ENCODE assay signal across 1 cellular context in the genomic region with DNA sequence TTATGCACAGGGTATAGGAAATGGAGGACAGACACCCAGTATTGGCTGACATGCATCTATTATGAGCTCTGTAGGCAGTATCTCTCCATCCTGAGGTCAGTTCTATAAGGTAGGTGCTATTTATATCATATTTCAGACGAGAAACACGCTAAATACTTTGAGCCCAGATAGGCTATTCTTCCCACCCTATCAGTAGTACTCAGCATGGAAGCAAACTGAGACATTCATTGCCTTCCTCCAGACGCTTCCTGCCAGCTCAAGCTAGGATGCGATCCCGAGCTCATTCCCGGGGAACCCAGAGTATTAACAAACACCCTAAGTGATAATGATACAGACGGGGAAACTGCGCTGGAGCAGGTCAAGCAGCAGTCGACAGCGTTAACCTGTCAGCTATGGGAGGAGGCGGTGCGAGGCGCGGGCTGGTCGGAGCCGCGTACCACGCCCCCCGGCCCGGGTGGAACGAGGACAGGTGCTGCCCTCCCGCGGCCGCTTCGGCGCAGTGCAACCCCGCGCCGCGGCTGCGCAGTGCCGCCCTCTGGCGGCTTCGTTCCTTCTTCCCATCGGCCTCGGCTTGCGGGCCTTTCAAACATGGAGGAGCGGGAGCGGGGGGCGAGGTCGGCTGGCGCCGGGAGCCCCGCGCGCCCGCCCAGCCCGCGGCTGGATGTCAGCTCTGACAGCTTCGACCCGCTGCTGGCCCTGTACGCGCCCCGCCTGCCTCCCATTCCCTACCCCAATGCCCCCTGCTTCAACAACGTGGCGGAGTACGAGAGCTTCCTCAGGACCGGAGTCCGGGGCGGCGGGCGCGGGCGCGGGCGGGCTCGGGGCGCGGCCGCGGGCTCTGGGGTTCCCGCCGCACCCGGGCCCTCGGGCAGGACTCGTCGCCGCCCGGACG.
TF ChIP-seq lines count a peak whose summit lies in the region.

A gene (plus strand): TSS at position 550 of the 892 bp plus-strand sequence. CDS start 39 bp downstream, at position 589.

TF ChIP-seq in HepG2, 621 proteins besides CTCF, POLR2A, EP300 and RAD21 (continued from another document and continues in another):
- TF ChIP-seq, protein P1, sequence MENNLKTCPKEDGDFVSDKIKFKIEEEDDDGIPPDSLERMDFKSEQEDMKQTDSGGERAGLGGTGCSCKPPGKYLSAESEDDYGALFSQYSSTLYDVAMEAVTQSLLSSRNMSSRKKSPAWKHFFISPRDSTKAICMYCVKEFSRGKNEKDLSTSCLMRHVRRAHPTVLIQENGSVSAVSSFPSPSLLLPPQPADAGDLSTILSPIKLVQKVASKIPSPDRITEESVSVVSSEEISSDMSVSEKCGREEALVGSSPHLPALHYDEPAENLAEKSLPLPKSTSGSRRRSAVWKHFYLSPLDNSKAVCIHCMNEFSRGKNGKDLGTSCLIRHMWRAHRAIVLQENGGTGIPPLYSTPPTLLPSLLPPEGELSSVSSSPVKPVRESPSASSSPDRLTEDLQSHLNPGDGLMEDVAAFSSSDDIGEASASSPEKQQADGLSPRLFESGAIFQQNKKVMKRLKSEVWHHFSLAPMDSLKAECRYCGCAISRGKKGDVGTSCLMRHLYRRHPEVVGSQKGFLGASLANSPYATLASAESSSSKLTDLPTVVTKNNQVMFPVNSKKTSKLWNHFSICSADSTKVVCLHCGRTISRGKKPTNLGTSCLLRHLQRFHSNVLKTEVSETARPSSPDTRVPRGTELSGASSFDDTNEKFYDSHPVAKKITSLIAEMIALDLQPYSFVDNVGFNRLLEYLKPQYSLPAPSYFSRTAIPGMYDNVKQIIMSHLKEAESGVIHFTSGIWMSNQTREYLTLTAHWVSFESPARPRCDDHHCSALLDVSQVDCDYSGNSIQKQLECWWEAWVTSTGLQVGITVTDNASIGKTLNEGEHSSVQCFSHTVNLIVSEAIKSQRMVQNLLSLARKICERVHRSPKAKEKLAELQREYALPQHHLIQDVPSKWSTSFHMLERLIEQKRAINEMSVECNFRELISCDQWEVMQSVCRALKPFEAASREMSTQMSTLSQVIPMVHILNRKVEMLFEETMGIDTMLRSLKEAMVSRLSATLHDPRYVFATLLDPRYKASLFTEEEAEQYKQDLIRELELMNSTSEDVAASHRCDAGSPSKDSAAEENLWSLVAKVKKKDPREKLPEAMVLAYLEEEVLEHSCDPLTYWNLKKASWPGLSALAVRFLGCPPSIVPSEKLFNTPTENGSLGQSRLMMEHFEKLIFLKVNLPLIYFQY (CRISPR knock-in tag; IDR thresholded peaks at IDR 0.05; ENCODE audit: borderline replicate concordance): peak; percentile 55; the same call in 1 of the 2 replicates
- TF ChIP-seq ZNF34 (CRISPR knock-in tag; IDR thresholded peaks at IDR 0.05; ENCODE audit: borderline replicate concordance): no peak
- no peak for TF ChIP-seq NR2F2 (IDR thresholded peaks at IDR 0.05; ENCODE audit: borderline replicate concordance, low read depth)
- TF ChIP-seq SUZ12 (IDR thresholded peaks at IDR 0.05; ENCODE audit: low read depth, low read length): 0 out of 2 replicates have a peak, but pooled peaks have one; percentile 6
- TF ChIP-seq, protein P2, sequence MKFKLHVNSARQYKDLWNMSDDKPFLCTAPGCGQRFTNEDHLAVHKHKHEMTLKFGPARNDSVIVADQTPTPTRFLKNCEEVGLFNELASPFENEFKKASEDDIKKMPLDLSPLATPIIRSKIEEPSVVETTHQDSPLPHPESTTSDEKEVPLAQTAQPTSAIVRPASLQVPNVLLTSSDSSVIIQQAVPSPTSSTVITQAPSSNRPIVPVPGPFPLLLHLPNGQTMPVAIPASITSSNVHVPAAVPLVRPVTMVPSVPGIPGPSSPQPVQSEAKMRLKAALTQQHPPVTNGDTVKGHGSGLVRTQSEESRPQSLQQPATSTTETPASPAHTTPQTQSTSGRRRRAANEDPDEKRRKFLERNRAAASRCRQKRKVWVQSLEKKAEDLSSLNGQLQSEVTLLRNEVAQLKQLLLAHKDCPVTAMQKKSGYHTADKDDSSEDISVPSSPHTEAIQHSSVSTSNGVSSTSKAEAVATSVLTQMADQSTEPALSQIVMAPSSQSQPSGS (CRISPR knock-in tag; IDR thresholded peaks at IDR 0.05): peak; percentile 67; the same call in 1 of the 2 replicates
- TF ChIP-seq, protein P3, sequence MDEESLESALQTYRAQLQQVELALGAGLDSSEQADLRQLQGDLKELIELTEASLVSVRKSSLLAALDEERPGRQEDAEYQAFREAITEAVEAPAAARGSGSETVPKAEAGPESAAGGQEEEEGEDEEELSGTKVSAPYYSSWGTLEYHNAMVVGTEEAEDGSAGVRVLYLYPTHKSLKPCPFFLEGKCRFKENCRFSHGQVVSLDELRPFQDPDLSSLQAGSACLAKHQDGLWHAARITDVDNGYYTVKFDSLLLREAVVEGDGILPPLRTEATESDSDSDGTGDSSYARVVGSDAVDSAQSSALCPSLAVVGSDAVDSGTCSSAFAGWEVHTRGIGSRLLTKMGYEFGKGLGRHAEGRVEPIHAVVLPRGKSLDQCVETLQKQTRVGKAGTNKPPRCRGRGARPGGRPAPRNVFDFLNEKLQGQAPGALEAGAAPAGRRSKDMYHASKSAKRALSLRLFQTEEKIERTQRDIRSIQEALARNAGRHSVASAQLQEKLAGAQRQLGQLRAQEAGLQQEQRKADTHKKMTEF (CRISPR knock-in tag; IDR thresholded peaks at IDR 0.05): peak; percentile 79; the same call in 1 of the 2 replicates
- TF ChIP-seq SSRP1 (CRISPR knock-in tag; IDR thresholded peaks at IDR 0.05): no peak
- TF ChIP-seq GFI1 (CRISPR knock-in tag; IDR thresholded peaks at IDR 0.05; ENCODE audit: borderline replicate concordance): no peak
- no peak for TF ChIP-seq FOXK2 (IDR thresholded peaks at IDR 0.05)
- TF ChIP-seq NBN (conservative IDR thresholded peaks at IDR 0.05): no peak
- TF ChIP-seq MLLT10 (CRISPR knock-in tag; IDR thresholded peaks at IDR 0.05): no peak
- no peak for TF ChIP-seq ZNF256 (CRISPR knock-in tag; conservative IDR thresholded peaks at IDR 0.05)
- TF ChIP-seq, protein P4, sequence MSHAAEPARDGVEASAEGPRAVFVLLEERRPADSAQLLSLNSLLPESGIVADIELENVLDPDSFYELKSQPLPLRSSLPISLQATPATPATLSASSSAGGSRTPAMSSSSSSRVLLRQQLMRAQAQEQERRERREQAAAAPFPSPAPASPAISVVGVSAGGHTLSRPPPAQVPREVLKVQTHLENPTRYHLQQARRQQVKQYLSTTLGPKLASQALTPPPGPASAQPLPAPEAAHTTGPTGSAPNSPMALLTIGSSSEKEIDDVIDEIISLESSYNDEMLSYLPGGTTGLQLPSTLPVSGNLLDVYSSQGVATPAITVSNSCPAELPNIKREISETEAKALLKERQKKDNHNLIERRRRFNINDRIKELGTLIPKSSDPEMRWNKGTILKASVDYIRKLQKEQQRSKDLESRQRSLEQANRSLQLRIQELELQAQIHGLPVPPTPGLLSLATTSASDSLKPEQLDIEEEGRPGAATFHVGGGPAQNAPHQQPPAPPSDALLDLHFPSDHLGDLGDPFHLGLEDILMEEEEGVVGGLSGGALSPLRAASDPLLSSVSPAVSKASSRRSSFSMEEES (CRISPR knock-in tag; IDR thresholded peaks at IDR 0.05): no peak
- no peak for TF ChIP-seq RARG (CRISPR knock-in tag; IDR thresholded peaks at IDR 0.05; ENCODE audit: low read depth)
- TF ChIP-seq PHF20 (CRISPR knock-in tag; IDR thresholded peaks at IDR 0.05): peak; percentile 48; the same call in 1 of the 2 replicates
- TF ChIP-seq, protein P5, sequence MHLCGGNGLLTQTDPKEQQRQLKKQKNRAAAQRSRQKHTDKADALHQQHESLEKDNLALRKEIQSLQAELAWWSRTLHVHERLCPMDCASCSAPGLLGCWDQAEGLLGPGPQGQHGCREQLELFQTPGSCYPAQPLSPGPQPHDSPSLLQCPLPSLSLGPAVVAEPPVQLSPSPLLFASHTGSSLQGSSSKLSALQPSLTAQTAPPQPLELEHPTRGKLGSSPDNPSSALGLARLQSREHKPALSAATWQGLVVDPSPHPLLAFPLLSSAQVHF (CRISPR knock-in tag; IDR thresholded peaks at IDR 0.05): no peak
- TF ChIP-seq, protein P6, sequence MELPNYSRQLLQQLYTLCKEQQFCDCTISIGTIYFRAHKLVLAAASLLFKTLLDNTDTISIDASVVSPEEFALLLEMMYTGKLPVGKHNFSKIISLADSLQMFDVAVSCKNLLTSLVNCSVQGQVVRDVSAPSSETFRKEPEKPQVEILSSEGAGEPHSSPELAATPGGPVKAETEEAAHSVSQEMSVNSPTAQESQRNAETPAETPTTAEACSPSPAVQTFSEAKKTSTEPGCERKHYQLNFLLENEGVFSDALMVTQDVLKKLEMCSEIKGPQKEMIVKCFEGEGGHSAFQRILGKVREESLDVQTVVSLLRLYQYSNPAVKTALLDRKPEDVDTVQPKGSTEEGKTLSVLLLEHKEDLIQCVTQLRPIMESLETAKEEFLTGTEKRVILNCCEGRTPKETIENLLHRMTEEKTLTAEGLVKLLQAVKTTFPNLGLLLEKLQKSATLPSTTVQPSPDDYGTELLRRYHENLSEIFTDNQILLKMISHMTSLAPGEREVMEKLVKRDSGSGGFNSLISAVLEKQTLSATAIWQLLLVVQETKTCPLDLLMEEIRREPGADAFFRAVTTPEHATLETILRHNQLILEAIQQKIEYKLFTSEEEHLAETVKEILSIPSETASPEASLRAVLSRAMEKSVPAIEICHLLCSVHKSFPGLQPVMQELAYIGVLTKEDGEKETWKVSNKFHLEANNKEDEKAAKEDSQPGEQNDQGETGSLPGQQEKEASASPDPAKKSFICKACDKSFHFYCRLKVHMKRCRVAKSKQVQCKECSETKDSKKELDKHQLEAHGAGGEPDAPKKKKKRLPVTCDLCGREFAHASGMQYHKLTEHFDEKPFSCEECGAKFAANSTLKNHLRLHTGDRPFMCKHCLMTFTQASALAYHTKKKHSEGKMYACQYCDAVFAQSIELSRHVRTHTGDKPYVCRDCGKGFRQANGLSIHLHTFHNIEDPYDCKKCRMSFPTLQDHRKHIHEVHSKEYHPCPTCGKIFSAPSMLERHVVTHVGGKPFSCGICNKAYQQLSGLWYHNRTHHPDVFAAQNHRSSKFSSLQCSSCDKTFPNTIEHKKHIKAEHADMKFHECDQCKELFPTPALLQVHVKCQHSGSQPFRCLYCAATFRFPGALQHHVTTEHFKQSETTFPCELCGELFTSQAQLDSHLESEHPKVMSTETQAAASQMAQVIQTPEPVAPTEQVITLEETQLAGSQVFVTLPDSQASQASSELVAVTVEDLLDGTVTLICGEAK (IDR thresholded peaks at IDR 0.05): no peak
- TF ChIP-seq, protein P6 (CRISPR knock-in tag; IDR thresholded peaks at IDR 0.05): no peak
- TF ChIP-seq, protein P7, sequence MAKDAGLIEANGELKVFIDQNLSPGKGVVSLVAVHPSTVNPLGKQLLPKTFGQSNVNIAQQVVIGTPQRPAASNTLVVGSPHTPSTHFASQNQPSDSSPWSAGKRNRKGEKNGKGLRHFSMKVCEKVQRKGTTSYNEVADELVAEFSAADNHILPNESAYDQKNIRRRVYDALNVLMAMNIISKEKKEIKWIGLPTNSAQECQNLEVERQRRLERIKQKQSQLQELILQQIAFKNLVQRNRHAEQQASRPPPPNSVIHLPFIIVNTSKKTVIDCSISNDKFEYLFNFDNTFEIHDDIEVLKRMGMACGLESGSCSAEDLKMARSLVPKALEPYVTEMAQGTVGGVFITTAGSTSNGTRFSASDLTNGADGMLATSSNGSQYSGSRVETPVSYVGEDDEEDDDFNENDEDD (CRISPR knock-in tag; IDR thresholded peaks at IDR 0.05; ENCODE audit: borderline replicate concordance): peak; percentile 81; the same call in 1 of the 2 replicates
- no peak for TF ChIP-seq ZSCAN12 (CRISPR knock-in tag; IDR thresholded peaks at IDR 0.05)
- no peak for TF ChIP-seq HOXD1 (CRISPR knock-in tag; IDR thresholded peaks at IDR 0.05)
- TF ChIP-seq NFIC (IDR thresholded peaks at IDR 0.05; ENCODE audit: low read length): no peak
- TF ChIP-seq ZNF660 (CRISPR knock-in tag; IDR thresholded peaks at IDR 0.05; ENCODE audit: borderline replicate concordance, low read depth): no peak
- no peak for TF ChIP-seq ZNF605 (CRISPR knock-in tag; IDR thresholded peaks at IDR 0.05)
- TF ChIP-seq NFE2L1 (CRISPR knock-in tag; IDR thresholded peaks at IDR 0.05; ENCODE audit: borderline replicate concordance): no peak
- TF ChIP-seq RXRA (CRISPR knock-in tag; IDR thresholded peaks at IDR 0.05): peak; percentile 54; the same call in 1 of the 2 replicates
- TF ChIP-seq ZNF83 (CRISPR knock-in tag; IDR thresholded peaks at IDR 0.05; ENCODE audit: borderline replicate concordance): no peak
- TF ChIP-seq, protein P8, sequence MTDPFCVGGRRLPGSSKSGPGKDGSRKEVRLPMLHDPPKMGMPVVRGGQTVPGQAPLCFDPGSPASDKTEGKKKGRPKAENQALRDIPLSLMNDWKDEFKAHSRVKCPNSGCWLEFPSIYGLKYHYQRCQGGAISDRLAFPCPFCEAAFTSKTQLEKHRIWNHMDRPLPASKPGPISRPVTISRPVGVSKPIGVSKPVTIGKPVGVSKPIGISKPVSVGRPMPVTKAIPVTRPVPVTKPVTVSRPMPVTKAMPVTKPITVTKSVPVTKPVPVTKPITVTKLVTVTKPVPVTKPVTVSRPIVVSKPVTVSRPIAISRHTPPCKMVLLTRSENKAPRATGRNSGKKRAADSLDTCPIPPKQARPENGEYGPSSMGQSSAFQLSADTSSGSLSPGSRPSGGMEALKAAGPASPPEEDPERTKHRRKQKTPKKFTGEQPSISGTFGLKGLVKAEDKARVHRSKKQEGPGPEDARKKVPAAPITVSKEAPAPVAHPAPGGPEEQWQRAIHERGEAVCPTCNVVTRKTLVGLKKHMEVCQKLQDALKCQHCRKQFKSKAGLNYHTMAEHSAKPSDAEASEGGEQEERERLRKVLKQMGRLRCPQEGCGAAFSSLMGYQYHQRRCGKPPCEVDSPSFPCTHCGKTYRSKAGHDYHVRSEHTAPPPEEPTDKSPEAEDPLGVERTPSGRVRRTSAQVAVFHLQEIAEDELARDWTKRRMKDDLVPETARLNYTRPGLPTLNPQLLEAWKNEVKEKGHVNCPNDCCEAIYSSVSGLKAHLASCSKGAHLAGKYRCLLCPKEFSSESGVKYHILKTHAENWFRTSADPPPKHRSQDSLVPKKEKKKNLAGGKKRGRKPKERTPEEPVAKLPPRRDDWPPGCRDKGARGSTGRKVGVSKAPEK (CRISPR knock-in tag; IDR thresholded peaks at IDR 0.05; ENCODE audit: borderline replicate concordance): no peak
- no peak for TF ChIP-seq ZNF737 (CRISPR knock-in tag; IDR thresholded peaks at IDR 0.05; ENCODE audit: borderline replicate concordance)
